24 cellular contexts compared by ENCODE assay signal in genomic region chr4:33924801-33925200, GRCh38.
DNase-seq lines count a peak whose midpoint lies in the region; ATAC-seq and TF ChIP-seq lines count a peak whose summit lies in the region.
"Had no signal": no experiment of that assay in that cellular context is flagged by ENCODE, and none has a peak within 500 bp of the region (broad histone marks: within the 10 kb centered on the region; RNA-seq: fewer than 3 reads in every experiment).

No MANE protein-coding gene starts in this region.

- H3K4me1 Mint-ChIP-seq in GM23338, result no peaks in the 10 kb centered on the region
- H3K4me1 Mint-ChIP-seq: CD4-positive, CD25-positive, alpha-beta regulatory T cell; naive B cell; T-cell had no signal

- no peak overlapping the region for H3K27ac ChIP-seq in GM23338 (ENCODE audit: low read depth)
- H3K27ac ChIP-seq in hepatocyte, result no peak overlapping the region
- peak overlapping the region in 1 of 3 donors; percentile 19 for H3K27ac ChIP-seq in thyroid gland
- H3K27ac ChIP-seq: cardiac muscle cell, coronary artery, gastrocnemius medialis, left ventricle myocardium inferior, SJCRH30, tibial nerve had no signal

- H3K27me3 ChIP-seq in GM23338 (ENCODE audit: insufficient read depth), result no peaks in the 10 kb centered on the region
- H3K27me3 ChIP-seq in adipocyte (replicated peaks; ENCODE audit: control insufficient read depth, insufficient read depth, low read length), result no peaks in the 10 kb centered on the region
- H3K27me3 ChIP-seq in hepatocyte, result no peaks in the 10 kb centered on the region
- no peaks in the 10 kb centered on the region for H3K27me3 ChIP-seq in thyroid gland
- H3K27me3 ChIP-seq: cardiac muscle cell, gastrocnemius medialis, SJCRH30, tibial nerve had no signal

- H3K27me3 Mint-ChIP-seq in GM23338 (ENCODE audit: insufficient read depth, low read depth, poor library complexity), result no peaks in the 10 kb centered on the region
- H3K27me3 Mint-ChIP-seq: CD4-positive, CD25-positive, alpha-beta regulatory T cell; naive B cell; T-cell had no signal

- H3K36me3 ChIP-seq in GM23338 (ENCODE audit: insufficient read depth), result no peaks in the 10 kb centered on the region
- no peaks in the 10 kb centered on the region for H3K36me3 ChIP-seq in adipocyte (ENCODE audit: control insufficient read depth, insufficient read depth, low read length, severe bottlenecking)
- H3K36me3 ChIP-seq in hepatocyte (replicated peaks; ENCODE audit: insufficient read depth, low read depth), result no peaks in the 10 kb centered on the region
- no peaks in the 10 kb centered on the region for H3K36me3 ChIP-seq in thyroid gland
- H3K36me3 ChIP-seq: cardiac muscle cell, gastrocnemius medialis, left ventricle myocardium inferior, SJCRH30, tibial nerve had no signal

- no peak for DNase-seq in GM23338 (ENCODE audit: low spot score)
- DNase-seq in adipocyte (ENCODE audit: low read depth), result no peak
- DNase-seq in hepatocyte (ENCODE audit: low spot score), result no peak
- DNase-seq in activated CD4-positive, alpha-beta T cell treated with anti-CD3 and anti-CD28 coated beads, Interleukin-2, amount 50 U/mL, for 4 hours, result no peak
- no peak for DNase-seq in thyroid gland
- DNase-seq: activated CD4-positive, alpha-beta T cell treated with anti-CD3 and anti-CD28 coated beads, Interleukin-2, amount 50 U/mL, for 48 hours; activated CD4-positive, CD25-positive, alpha-beta regulatory T cell; activated naive CD4-positive, alpha-beta T cell treated with Interleukin-2 at 50 U/mL for 16 hours; CD4-positive, CD25-positive, alpha-beta regulatory T cell; gastrocnemius medialis; left ventricle myocardium inferior; naive B cell; NCI-H1105 treated with DMSO at 0.1 percent for 48 hours; NCI-H2029 treated with DMSO at 0.1 percent for 48 hours; NCI-H526 treated with DMSO at 0.1 percent for 48 hours; small intestine; stimulated activated CD4-positive, alpha-beta T cell treated with anti-CD3 and anti-CD28 coated beads, Interleukin-1b, Interleukin-23, amount 100 ng/mL, for 48 hours; T-cell had no signal

- no peak for TF ChIP-seq CTCF in GM23338 (conservative IDR thresholded peaks at IDR 0.05; ENCODE audit: low read depth in 2 of 2)
- no peak for TF ChIP-seq CTCF in hepatocyte (IDR thresholded peaks at IDR 0.05; ENCODE audit: poor library complexity)
- TF ChIP-seq CTCF in thyroid gland (IDR thresholded peaks at IDR 0.05), result no peak

- peaks cover under 1% of the 10 kb centered on the region; the same call in 1 of the 3 replicates for H3K36me3 Mint-ChIP-seq in GM23338 (ENCODE audit: low read depth)
- H3K36me3 Mint-ChIP-seq: CD4-positive, CD25-positive, alpha-beta regulatory T cell; naive B cell; T-cell had no signal

- ATAC-seq in GM23338 (no peak), GM19463 (IDR thresholded peaks at IDR 0.05; ENCODE audit: unreplicated experiment) (no peak), GM19324 (IDR thresholded peaks at IDR 0.05; ENCODE audit: low FRiP score, unreplicated experiment) (no peak)
- ATAC-seq: gastrocnemius medialis, T-cell had no signal

- intact Hi-C loops in thyroid gland (cut with DNase I), result no loop called here

- no peaks in the 10 kb centered on the region for H3K4me1 ChIP-seq in GM23338 (ENCODE audit: insufficient read depth)
- H3K4me1 ChIP-seq in adipocyte (ENCODE audit: control insufficient read depth, insufficient read depth, low read length), result peaks cover 12% of the 10 kb centered on the region
- no peaks in the 10 kb centered on the region for H3K4me1 ChIP-seq in hepatocyte (ENCODE audit: insufficient read depth)
- H3K4me1 ChIP-seq in thyroid gland, result no peaks in the 10 kb centered on the region
- H3K4me1 ChIP-seq: gastrocnemius medialis, left ventricle myocardium inferior, tibial nerve had no signal

- peak overlapping the region; percentile 34; the same call in 1 of the 2 replicates for H2AFZ ChIP-seq in GM23338
- peak overlapping the region; percentile 31 for H2AFZ ChIP-seq in hepatocyte

- H3K4me3 Mint-ChIP-seq in GM23338, result no peak overlapping the region
- H3K4me3 Mint-ChIP-seq: CD4-positive, CD25-positive, alpha-beta regulatory T cell; naive B cell; T-cell had no signal

- no peak overlapping the region for H3K4me2 ChIP-seq in GM23338
- peak overlapping the region; percentile 29 for H3K4me2 ChIP-seq in hepatocyte

- no peak overlapping the region for H3K9ac ChIP-seq in adipocyte (ENCODE audit: low read length)

- no peaks in the 10 kb centered on the region for H3F3A ChIP-seq in GM23338 (replicated peaks; ENCODE audit: low read depth)

- H3K27ac Mint-ChIP-seq in GM23338, result no peak overlapping the region
- H3K27ac Mint-ChIP-seq: CD4-positive, CD25-positive, alpha-beta regulatory T cell; naive B cell; T-cell had no signal

- peaks cover 4% of the 10 kb centered on the region for H3K9me3 Mint-ChIP-seq in GM23338

- H3K9me3 ChIP-seq in adipocyte (ENCODE audit: control insufficient read depth, low read length) (no peaks in the 10 kb centered on the region), hepatocyte (ENCODE audit: low read depth) (no peaks in the 10 kb centered on the region), thyroid gland (no peaks in the 10 kb centered on the region)
- H3K9me3 ChIP-seq: gastrocnemius medialis, SJCRH30, tibial nerve had no signal

- peaks cover 4% of the 10 kb centered on the region; the same call in 1 of the 2 replicates for H3K9me2 ChIP-seq in GM23338 (ENCODE audit: insufficient read depth)
- H3K9me2 ChIP-seq in hepatocyte (replicated peaks; ENCODE audit: insufficient read depth), result no peaks in the 10 kb centered on the region

- 79% methylated on average over 1 of the region's 1 CpG for WGBS in hepatocyte (ENCODE audit: low lambda C conversion rate, missing lambda C conversion rate)
- WGBS in thyroid gland, 2 donors, result 72 to 85% methylated on average over 1 of the region's 1 CpG

- H4K20me1 ChIP-seq in GM23338 (replicated peaks; ENCODE audit: insufficient read depth) (no peaks in the 10 kb centered on the region), hepatocyte (ENCODE audit: insufficient read depth, poor library complexity, severe bottlenecking) (no peaks in the 10 kb centered on the region)

- H3K4me3 ChIP-seq in GM23338, result no peak overlapping the region
- H3K4me3 ChIP-seq in adipocyte (ENCODE audit: low read length), result peak overlapping the region; percentile 49
- H3K4me3 ChIP-seq in hepatocyte, result no peak overlapping the region
- no peak overlapping the region for H3K4me3 ChIP-seq in thyroid gland (replicated peaks in 1 of 3)
- H3K4me3 ChIP-seq: cardiac muscle cell, coronary artery, gastrocnemius medialis, left ventricle myocardium inferior, tibial nerve had no signal

- no peak for TF ChIP-seq POLR2A in thyroid gland (IDR thresholded peaks at IDR 0.05)

- H3K79me2 ChIP-seq in GM23338 (replicated peaks; ENCODE audit: insufficient read depth) (no peaks in the 10 kb centered on the region), hepatocyte (no peaks in the 10 kb centered on the region)

TF ChIP-seq in GM23338, 12 proteins besides CTCF, POLR2A, EP300 and RAD21 (continues in another document):
- TF ChIP-seq ZNF331 (CRISPR knock-in tag; IDR thresholded peaks at IDR 0.05; ENCODE audit: low read depth), result no peak
- TF ChIP-seq NANOG (IDR thresholded peaks at IDR 0.05; ENCODE audit: borderline replicate concordance), result no peak
- no peak for TF ChIP-seq ETS1 (IDR thresholded peaks at IDR 0.05)
- TF ChIP-seq EZH2 (IDR thresholded peaks at IDR 0.05; ENCODE audit: low read depth, unreplicated experiment), result no peak
- no peak for TF ChIP-seq EZH2phosphoT487 (IDR thresholded peaks at IDR 0.05; ENCODE audit: unreplicated experiment)
- TF ChIP-seq REST (IDR thresholded peaks at IDR 0.05; ENCODE audit: unreplicated experiment), result no peak
- TF ChIP-seq JUNB (IDR thresholded peaks at IDR 0.05; ENCODE audit: unreplicated experiment), result no peak
